Comparison of ENCODE assay signal across 9 cellular contexts in the genomic region with DNA sequence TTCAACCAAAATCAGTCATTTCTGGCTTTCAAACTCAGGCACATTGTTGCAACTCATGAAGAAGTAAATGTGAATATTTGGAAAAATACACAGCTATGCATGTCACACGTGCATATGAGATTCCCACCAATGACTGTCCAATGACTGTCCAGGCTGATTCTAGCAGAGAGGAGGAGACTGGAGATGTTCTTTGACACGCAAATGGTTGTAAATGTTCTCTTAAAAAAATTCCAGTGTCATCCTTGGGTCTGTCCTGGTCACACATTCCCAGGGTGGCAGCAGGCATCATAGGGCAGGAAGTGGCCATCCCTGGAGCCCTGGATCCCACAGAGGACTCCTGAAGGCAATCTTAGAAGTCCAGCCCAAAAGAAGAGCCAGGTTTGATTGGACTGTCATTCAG.
"Had no signal": no experiment of that assay in that cellular context is flagged by ENCODE, and none has a peak within 500 bp of the region (broad histone marks: within the 10 kb centered on the region; RNA-seq: fewer than 3 reads in every experiment).

No MANE protein-coding gene starts in this region.

- H3K4me3 Mint-ChIP-seq: IgD-negative memory B cell had no signal

- H3K36me3 ChIP-seq: HAP-1 had no signal

- H3K27ac Mint-ChIP-seq: IgD-negative memory B cell had no signal

- H3K9me3 ChIP-seq: HAP-1 had no signal

- H3K4me1 ChIP-seq: HAP-1 had no signal

- DNase-seq: GOT3, H7, KBM-7 had no signal

- H3K4me3 ChIP-seq: HAP-1 had no signal

- ATAC-seq: HCT116, HepG2 had no signal

- H3K27ac ChIP-seq: HL-60, KMS-11 had no signal

- H3K36me3 Mint-ChIP-seq: IgD-negative memory B cell had no signal

- H3K4me2 ChIP-seq: KMS-11 had no signal

- H3K4me1 Mint-ChIP-seq: IgD-negative memory B cell had no signal
